ENCODE assay signal across 8 cellular contexts in genomic region chr19:38850976-38851621, GRCh38. TPM values are rescaled to one million over a fixed set of nuclear protein-coding genes. Genes with fewer than 3 reads are reported as not detected.
DNase-seq lines count a peak whose midpoint lies in the region; ATAC-seq and TF ChIP-seq lines count a peak whose summit lies in the region.

No MANE protein-coding gene starts in this region.

- H3K4me3 Mint-ChIP-seq in activated T-cell treated with anti-CD3 and anti-CD28 coated beads, Interleukin-2, amount 50 U/mL, for 72 hours, result peak overlapping the region; percentile 85 to 97

- H2AFZ ChIP-seq in parathyroid adenoma, result peak overlapping the region; percentile 84

- 0 to 1% methylated on average over 12 to 17 of the region's 40 CpGs for WGBS in gastroesophageal sphincter (ENCODE audit: low coverage in 1 of 2), 2 donors

- H3K36me3 Mint-ChIP-seq in activated T-cell treated with anti-CD3 and anti-CD28 coated beads, Interleukin-2, amount 50 U/mL, for 72 hours (ENCODE audit: insufficient read depth in 2 of 2), result peaks cover 16 to 28% of the 10 kb centered on the region in 2 donors

- H3K36me3 ChIP-seq in gastroesophageal sphincter (peaks cover 0 to 19% of the 10 kb centered on the region in 2 donors), parathyroid adenoma (ENCODE audit: control insufficient read depth, insufficient read depth, low read length) (no peaks in the 10 kb centered on the region)

- peaks cover 44% of the 10 kb centered on the region for H3K4me1 Mint-ChIP-seq in activated T-cell treated with anti-CD3 and anti-CD28 coated beads, Interleukin-2, amount 50 U/mL, for 72 hours (ENCODE audit: low read depth)

- H3K9ac ChIP-seq in parathyroid adenoma, result peak overlapping the region; percentile 29

- H3K27ac ChIP-seq in gastroesophageal sphincter (peak overlapping the region; percentile 89 to 100 (median 100)), parathyroid adenoma (peak overlapping the region; percentile 93)

- DNase-seq in activated T-cell treated with anti-CD3 and anti-CD28 coated beads, Interleukin-2, amount 50 U/mL, for 1 hour, result peak; percentile 61
- DNase-seq in activated T-cell treated with anti-CD3 and anti-CD28 coated beads for 4 hours (no peak), NCI-H187 (lab: John Stamatoyannopoulos, UW) (no peak), DMS153 treated with DMSO at 0.1 percent for 48 hours (lab: John Stamatoyannopoulos, UW; ENCODE audit: unreplicated experiment) (no peak), GM13976 (ENCODE audit: low spot score) (no peak)
- peak; percentile 39 to 43 for DNase-seq in activated T-cell treated with anti-CD3 and anti-CD28 coated beads, Interleukin-2, amount 50 U/mL, for 72 hours

- peaks cover 25% of the 10 kb centered on the region for H3K79me2 ChIP-seq in parathyroid adenoma

- no peaks in the 10 kb centered on the region for H3K9me3 Mint-ChIP-seq in activated T-cell treated with anti-CD3 and anti-CD28 coated beads, Interleukin-2, amount 50 U/mL, for 72 hours

- TF ChIP-seq EP300 in gastroesophageal sphincter (IDR thresholded peaks at IDR 0.05), result no peak

- no peaks in the 10 kb centered on the region for H3K27me3 Mint-ChIP-seq in activated T-cell treated with anti-CD3 and anti-CD28 coated beads, Interleukin-2, amount 50 U/mL, for 72 hours (ENCODE audit: low read depth)

- peak overlapping the region; percentile 97 for H3K27ac Mint-ChIP-seq in activated T-cell treated with anti-CD3 and anti-CD28 coated beads, Interleukin-2, amount 50 U/mL, for 72 hours

- peak overlapping the region; percentile 93 for H3K4me2 ChIP-seq in parathyroid adenoma (ENCODE audit: low read length)

- H3K27me3 ChIP-seq in gastroesophageal sphincter (no peaks in the 10 kb centered on the region), parathyroid adenoma (ENCODE audit: control insufficient read depth, insufficient read depth, low read length) (no peaks in the 10 kb centered on the region)

- H3K4me3 ChIP-seq in gastroesophageal sphincter (peak overlapping the region; percentile 87 to 89), parathyroid adenoma (ENCODE audit: low read depth, low read length) (peak overlapping the region; percentile 70)

- TF ChIP-seq CTCF in gastroesophageal sphincter (IDR thresholded peaks at IDR 0.05), result no peak
- TF ChIP-seq CTCF in parathyroid adenoma (IDR thresholded peaks at IDR 0.05), result peak; percentile 3
- no peak for TF ChIP-seq CTCF in GM13976 (IDR thresholded peaks at IDR 0.05; ENCODE audit: borderline replicate concordance, control extremely low read depth, extremely low read depth, insufficient read depth, missing control alignments)

- H3K9me3 ChIP-seq in gastroesophageal sphincter (no peaks in the 10 kb centered on the region), parathyroid adenoma (ENCODE audit: control insufficient read depth, low read length) (no peaks in the 10 kb centered on the region)

- in situ Hi-C loops in GM13976 (cut with MboI; ENCODE audit: low sequenced_read_pairs, unreplicated experiment), result no loop called here

- H3K4me1 ChIP-seq in gastroesophageal sphincter (peaks cover 0 to 49% (median 19%) of the 10 kb centered on the region in 3 donors), parathyroid adenoma (peaks cover 14% of the 10 kb centered on the region)

- ATAC-seq in activated T-cell treated with anti-CD3 and anti-CD28 coated beads, Interleukin-2, amount 50 U/mL, for 72 hours (replicated peaks in 1 of 2), result no peak
- no peak for ATAC-seq in gastroesophageal sphincter

- TF ChIP-seq POLR2A in gastroesophageal sphincter (IDR thresholded peaks at IDR 0.05), result no peak

RNA-seq across cellular contexts. Expression of gene HNRNPL, which starts 1.3 kb away (rescaled TPM):
- 100 to 1,000 TPM; 427 to 457 TPM for total RNA-seq in activated T-cell treated with anti-CD3 and anti-CD28 coated beads, Interleukin-2, amount 50 U/mL, for 72 hours
- total RNA-seq in gastroesophageal sphincter, result 100 to 1,000 TPM; 173 to 180 (median 174) TPM

RNA-seq across cellular contexts. Expression of gene ECH1, which starts 19.5 kb away (rescaled TPM):
- 100 to 1,000 TPM; 183 to 210 TPM for total RNA-seq in activated T-cell treated with anti-CD3 and anti-CD28 coated beads, Interleukin-2, amount 50 U/mL, for 72 hours
- total RNA-seq in gastroesophageal sphincter, result 100 to 1,000 TPM in 2 of 4 donors, 10 to 100 TPM in 2; 88.3 to 162 (median 110) TPM

RNA-seq across cellular contexts. Expression of gene RINL, which starts 27.0 kb away (rescaled TPM):
- total RNA-seq in activated T-cell treated with anti-CD3 and anti-CD28 coated beads, Interleukin-2, amount 50 U/mL, for 72 hours, result 100 to 1,000 TPM; 122 to 151 TPM
- total RNA-seq in gastroesophageal sphincter, result 1 to 10 TPM; 1.2 to 8.2 (median 4.1) TPM

RNA-seq across cellular contexts. Expression of gene LGALS4, which starts 38.4 kb away (rescaled TPM):
- 1 to 10 TPM; 2.3 to 4.1 TPM for total RNA-seq in activated T-cell treated with anti-CD3 and anti-CD28 coated beads, Interleukin-2, amount 50 U/mL, for 72 hours
- 1 to 10 TPM in 2 of 4 donors, under 1 TPM in 1, not detected in 1; 0.27 to 1.6 (median 1.1) TPM for total RNA-seq in gastroesophageal sphincter

RNA-seq across cellular contexts. Expression of gene SIRT2, which starts 48.3 kb away (rescaled TPM):
- total RNA-seq in activated T-cell treated with anti-CD3 and anti-CD28 coated beads, Interleukin-2, amount 50 U/mL, for 72 hours, result 10 to 100 TPM; 38.2 to 40.7 TPM
- 100 to 1,000 TPM in 1 of 4 donors, 10 to 100 TPM in 3; 73.9 to 106 (median 80.5) TPM for total RNA-seq in gastroesophageal sphincter

Comparison
In these comparisons a context has a peak if more than half of its experiments do, and no peak if none do; other contexts are left out.
1. DNase-seq: peak in activated T-cell treated with anti-CD3 and anti-CD28 coated beads, Interleukin-2, amount 50 U/mL, for 1 hour (single experiment) and activated T-cell treated with anti-CD3 and anti-CD28 coated beads, Interleukin-2, amount 50 U/mL, for 72 hours (2 of 2); none in activated T-cell treated with anti-CD3 and anti-CD28 coated beads for 4 hours (single experiment), NCI-H187 (0 of 2), DMS153 treated with DMSO at 0.1 percent for 48 hours (single experiment) and GM13976 (single experiment).
2. RNA of gene RINL, which starts 27.0 kb away (total RNA-seq): 122 to 151 TPM in activated T-cell treated with anti-CD3 and anti-CD28 coated beads, Interleukin-2, amount 50 U/mL, for 72 hours; 1.2 to 8.2 TPM in gastroesophageal sphincter; every median in the first group is over 10 times any median in the second.